Comparison of ENCODE assay signal across 30 cellular contexts in genomic region chr5:107223066-107223465, GRCh38.
"Had no signal": no experiment of that assay in that cellular context is flagged by ENCODE, and none has a peak within 500 bp of the region (broad histone marks: within the 10 kb centered on the region; RNA-seq: fewer than 3 reads in every experiment).

No MANE protein-coding gene starts in this region.

- H3K27ac ChIP-seq: neutrophil, pancreas, prostate gland, skin epidermis, spleen, thoracic aorta, thyroid gland, tibial nerve, upper lobe of left lung, vagina had no signal

- H3K4me1 ChIP-seq: pancreas, prostate gland, spleen, thyroid gland, tibial nerve, upper lobe of left lung had no signal

- H3K27me3 Mint-ChIP-seq: naive thymus-derived CD8-positive, alpha-beta T cell; stimulated activated memory B cell treated with anti-CD40 and anti-IgM and Interleukin-4, amounts not matched to agents 10 μg/mL and 1 μg/mL and 100 μg/mL, for 72 hours; stimulated activated naive CD8-positive, alpha-beta T cell treated with anti-CD3 and anti-CD28 coated beads, Interleukin-15, amount 100 ng/mL, for 72 hours had no signal

- H3K36me3 Mint-ChIP-seq: naive thymus-derived CD8-positive, alpha-beta T cell; natural killer cell treated with Interleukin-12 subunit alpha and Interleukin-12 subunit beta and Interleukin-15 and Interleukin-18, amount 100 ng/mL, for 72 hours; stimulated activated memory B cell treated with anti-CD40 and anti-IgM and Interleukin-4, amounts not matched to agents 10 μg/mL and 1 μg/mL and 100 μg/mL, for 72 hours had no signal

- H3K27ac Mint-ChIP-seq: naive thymus-derived CD8-positive, alpha-beta T cell; natural killer cell treated with Interleukin-12 subunit alpha and Interleukin-12 subunit beta and Interleukin-15 and Interleukin-18, amount 100 ng/mL, for 72 hours; nephron progenitor cell; stimulated activated memory B cell treated with anti-CD40 and anti-IgM and Interleukin-4, amounts not matched to agents 10 μg/mL and 1 μg/mL and 100 μg/mL, for 72 hours; stimulated activated naive CD8-positive, alpha-beta T cell treated with anti-CD3 and anti-CD28 coated beads, Interleukin-15, amount 100 ng/mL, for 72 hours had no signal

- FAIRE-seq: pancreas, urothelium cell line had no signal

- H3K4me2 ChIP-seq: smooth muscle cell had no signal

- H3K4me3 Mint-ChIP-seq: naive thymus-derived CD8-positive, alpha-beta T cell; natural killer cell treated with Interleukin-12 subunit alpha and Interleukin-12 subunit beta and Interleukin-15 and Interleukin-18, amount 100 ng/mL, for 72 hours; nephron progenitor cell; neural crest cell; stimulated activated memory B cell treated with anti-CD40 and anti-IgM and Interleukin-4, amounts not matched to agents 10 μg/mL and 1 μg/mL and 100 μg/mL, for 72 hours; stimulated activated naive CD8-positive, alpha-beta T cell treated with anti-CD3 and anti-CD28 coated beads, Interleukin-15, amount 100 ng/mL, for 72 hours had no signal

- H3K36me3 ChIP-seq: neutrophil, pancreas, prostate gland, spleen, thoracic aorta, thyroid gland, tibial nerve, upper lobe of left lung, vagina had no signal

- H3K9me3 ChIP-seq: neutrophil, pancreas, prostate gland, thoracic aorta, thyroid gland, tibial nerve, upper lobe of left lung, vagina had no signal

- DNase-seq: naive thymus-derived CD8-positive, alpha-beta T cell; nephron progenitor cell; nucleus accumbens; pancreas; retina; right cardiac atrium; spleen; stimulated activated CD4-positive, alpha-beta T cell treated with anti-CD3 and anti-CD28 coated beads, Interleukin-12 subunit alpha, Interleukin-12 subunit beta, amount 100 ng/mL, for 4 hours; stimulated activated CD4-positive, alpha-beta T cell treated with anti-CD3 and anti-CD28 coated beads, Interleukin-1b, Interleukin-23, amount 100 ng/mL, for 48 hours; stimulated activated CD4-positive, alpha-beta T cell treated with anti-CD3 and anti-CD28 coated beads, Interleukin-4, amount 100 ng/mL, for 1 hour; stimulated activated CD4-positive, alpha-beta T cell treated with anti-CD3 and anti-CD28 coated beads, Interleukin-4, amount 100 ng/mL, for 4 hours; stimulated activated CD8-positive, alpha-beta memory T cell treated with anti-CD3 and anti-CD28 coated beads, Interleukin-4, amount 100 ng/mL, for 48 hours; stimulated activated naive CD4-positive, alpha-beta T cell; stimulated activated naive CD8-positive, alpha-beta T cell treated with anti-CD3 and anti-CD28 coated beads, Interleukin-15, amount 100 ng/mL, for 72 hours; stimulated activated naive CD8-positive, alpha-beta T cell treated with anti-CD3 and anti-CD28 coated beads, Interleukin-15, Interleukin-2, amounts not matched to agents 100 U/mL and 50 U/mL, for 24 hours; thyroid gland; trophoblast cell; upper lobe of left lung had no signal

- H3K4me3 ChIP-seq: pancreas, prostate gland, skin epidermis, smooth muscle cell, spleen, thoracic aorta, thyroid gland, tibial nerve, upper lobe of left lung, vagina had no signal

- H3K9me3 Mint-ChIP-seq: natural killer cell treated with Interleukin-12 subunit alpha and Interleukin-12 subunit beta and Interleukin-15 and Interleukin-18, amount 100 ng/mL, for 72 hours had no signal

- H3K4me1 Mint-ChIP-seq: naive thymus-derived CD8-positive, alpha-beta T cell; neural crest cell; stimulated activated memory B cell treated with anti-CD40 and anti-IgM and Interleukin-4, amounts not matched to agents 10 μg/mL and 1 μg/mL and 100 μg/mL, for 72 hours; stimulated activated naive CD8-positive, alpha-beta T cell treated with anti-CD3 and anti-CD28 coated beads, Interleukin-15, amount 100 ng/mL, for 72 hours had no signal

- H3K27me3 ChIP-seq: neutrophil, pancreas, spleen, thyroid gland, tibial nerve, upper lobe of left lung, vagina had no signal

- ATAC-seq: naive thymus-derived CD8-positive, alpha-beta T cell; natural killer cell treated with Interleukin-12 subunit alpha and Interleukin-12 subunit beta and Interleukin-15 and Interleukin-18, amount 100 ng/mL, for 72 hours; pancreas; right cardiac atrium; sciatic nerve; stimulated activated memory B cell treated with anti-CD40 and anti-IgM and Interleukin-4, amounts not matched to agents 10 μg/mL and 1 μg/mL and 100 μg/mL, for 72 hours; stimulated activated naive CD8-positive, alpha-beta T cell treated with anti-CD3 and anti-CD28 coated beads, Interleukin-15, amount 100 ng/mL, for 72 hours; stimulated activated naive CD8-positive, alpha-beta T cell treated with anti-CD3 and anti-CD28 coated beads, Interleukin-15, Interleukin-2, amounts not matched to agents 100 U/mL and 50 U/mL, for 24 hours had no signal
